ENCODE assay signal across 8 cellular contexts in genomic region chr6:25942561-25943147, GRCh38. TPM values are rescaled to one million over a fixed set of nuclear protein-coding genes. Genes with fewer than 3 reads are reported as not detected.
DNase-seq lines count a peak whose midpoint lies in the region; ATAC-seq, FAIRE-seq and TF ChIP-seq lines count a peak whose summit lies in the region.

No MANE protein-coding gene starts in this region.

- peaks cover 3% of the 10 kb centered on the region for H3K27me3 Mint-ChIP-seq in astrocyte (ENCODE audit: low read depth, unreplicated experiment)

- no peak overlapping the region for H3K27ac ChIP-seq in astrocyte (ENCODE audit: low read depth, low read length)

- ATAC-seq in HG03520 (IDR thresholded peaks at IDR 0.05; ENCODE audit: unreplicated experiment) (no peak), GM21737 (IDR thresholded peaks at IDR 0.05; ENCODE audit: unreplicated experiment) (no peak)

- no peaks in the 10 kb centered on the region for H3K27me3 ChIP-seq in astrocyte (ENCODE audit: insufficient read depth, low read length)

- H3K4me3 Mint-ChIP-seq in astrocyte (ENCODE audit: unreplicated experiment) = no peak overlapping the region

- no peaks in the 10 kb centered on the region for H4K20me1 ChIP-seq in astrocyte (ENCODE audit: insufficient read depth, low read length)

- peak; percentile 27 for DNase-seq in A172 (ENCODE audit: low spot score)
- peak; percentile 29 for DNase-seq in GF-D8 (lab: John Stamatoyannopoulos, UW)
- DNase-seq in NCI-H2196 treated with DMSO at 0.1 percent for 48 hours (lab: John Stamatoyannopoulos, UW; ENCODE audit: unreplicated experiment) = peak; percentile 18
- DNase-seq in astrocyte (ENCODE audit: low read depth) = no peak
- peak; percentile 18 for DNase-seq in medulla oblongata (ENCODE audit: extremely low spot score)
- DNase-seq in C1 segment of cervical spinal cord (lab: John Stamatoyannopoulos, UW) = no peak

- peak; percentile 21 for TF ChIP-seq CTCF in astrocyte (IDR thresholded peaks at IDR 0.05; ENCODE audit: insufficient read depth, low read depth, low read length)

- FAIRE-seq in astrocyte (lab: Jason Lieb, UNC) = no peak

- H3K36me3 Mint-ChIP-seq in astrocyte (ENCODE audit: low read depth, unreplicated experiment) = no peaks in the 10 kb centered on the region

- H3K4me1 Mint-ChIP-seq in astrocyte (ENCODE audit: low read depth, unreplicated experiment) = peaks cover 10% of the 10 kb centered on the region

- no peak overlapping the region for H3K27ac Mint-ChIP-seq in astrocyte (ENCODE audit: unreplicated experiment)

- H3K9me3 ChIP-seq in astrocyte (ENCODE audit: insufficient read depth, low read depth, low read length) = no peaks in the 10 kb centered on the region

- no peaks in the 10 kb centered on the region for H3K36me3 ChIP-seq in astrocyte (ENCODE audit: insufficient read depth, low read length)

- no peaks in the 10 kb centered on the region for H3K4me1 ChIP-seq in astrocyte (ENCODE audit: insufficient read depth, low read length)

- H3K4me2 ChIP-seq in astrocyte (ENCODE audit: low read length) = no peak overlapping the region

- H3K9ac ChIP-seq in astrocyte (ENCODE audit: low read length) = no peak overlapping the region

- no peak overlapping the region for H3K4me3 ChIP-seq in astrocyte (ENCODE audit: insufficient read depth, low read depth, low read length)

- peaks cover 11% of the 10 kb centered on the region for H3K9me3 Mint-ChIP-seq in astrocyte (ENCODE audit: unreplicated experiment)

- no peak overlapping the region for H2AFZ ChIP-seq in astrocyte (ENCODE audit: low read depth, low read length)

- no peaks in the 10 kb centered on the region for H3K79me2 ChIP-seq in astrocyte (ENCODE audit: insufficient read depth, low read length)

RNA-seq across cellular contexts. Expression of gene SLC17A2, which starts 12.2 kb away (rescaled TPM):
- total RNA-seq in A172 (2014; rRNA removed; shearing (Covaris generic)) = not detected in 2 replicates
- not detected in 2 replicates for total RNA-seq in astrocyte

RNA-seq across cellular contexts. Expression of gene TRIM38, which starts 19.9 kb away (rescaled TPM):
- total RNA-seq in A172 (2014; rRNA removed; shearing (Covaris generic)) = 5.2 and 6.4 TPM in 2 replicates
- 6.8 and 8.4 TPM in 2 replicates for total RNA-seq in astrocyte

Comparison
In these comparisons a context has a peak if more than half of its experiments do, and no peak if none do; other contexts are left out.
1. DNase-seq: peak in A172 (single experiment), GF-D8 (single experiment), NCI-H2196 treated with DMSO at 0.1 percent for 48 hours (single experiment) and medulla oblongata (single experiment); none in astrocyte (single experiment) and C1 segment of cervical spinal cord (0 of 14).